In genomic region chr2:115290478-115290877, GRCh38 we compare ENCODE assay signal across 7 cellular contexts.
"Had no signal": no experiment of that assay in that cellular context is flagged by ENCODE, and none has a peak within 500 bp of the region (broad histone marks: within the 10 kb centered on the region; RNA-seq: fewer than 3 reads in every experiment).

No MANE protein-coding gene starts in this region.

- DNase-seq: IMR-90, KBM-7, KG1 had no signal

- H3K4me2 ChIP-seq: KMS-11 had no signal

- H3K4me3 ChIP-seq: K562 had no signal

- ATAC-seq: K562 had no signal

- H3K9ac ChIP-seq: KMS-11 had no signal

- FAIRE-seq: HTR-8/SVneo, K562 had no signal

- H3K27ac ChIP-seq: HL-60, KMS-11 had no signal
